10 cellular contexts compared by ENCODE assay signal in the genomic region with DNA sequence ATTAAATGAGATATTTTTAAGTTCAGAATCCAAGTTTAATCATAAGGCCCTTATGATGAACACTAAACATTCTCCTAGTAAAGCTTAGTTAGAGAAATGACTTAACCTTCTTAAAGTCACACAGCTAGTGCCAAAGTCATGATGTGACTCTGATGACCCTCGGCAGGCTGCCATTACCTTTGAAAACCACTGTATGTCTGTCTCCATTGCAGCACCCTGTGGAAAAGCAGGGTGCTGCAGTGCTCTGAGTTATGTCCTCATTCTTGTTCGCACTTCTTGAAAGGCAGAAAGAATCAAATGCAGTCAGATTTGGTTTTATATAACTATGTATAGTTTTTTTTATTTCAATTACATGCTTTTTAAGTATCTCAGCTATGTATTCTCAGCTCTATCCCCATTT.
A peak's percentile ranks its signal among the peaks of the same experiment; 100 is the strongest.
DNase-seq lines count a peak whose midpoint lies in the region; ATAC-seq and TF ChIP-seq lines count a peak whose summit lies in the region.
"Had no signal": no experiment of that assay in that cellular context is flagged by ENCODE, and none has a peak within 500 bp of the region (broad histone marks: within the 10 kb centered on the region; RNA-seq: fewer than 3 reads in every experiment).

No MANE protein-coding gene starts in this region.

- DNase-seq in AG04449 (ENCODE audit: low read depth, low spot score) (no peak), Kasumi-1 (lab: John Stamatoyannopoulos, UW) (peak; percentile 45 to 56), choroid plexus epithelial cell (ENCODE audit: low read depth) (peak; percentile 36), stomach (no peak), C1 segment of cervical spinal cord (lab: John Stamatoyannopoulos, UW) (no peak)
- DNase-seq: activated gamma-delta T cell, NCI-H2171 had no signal

- no peak overlapping the region for H3K27ac ChIP-seq in stomach

- no peak for TF ChIP-seq EP300 in stomach (IDR thresholded peaks at IDR 0.05)

- POLR2A ChIA-PET in AG04449 (lab: Yijun Ruan, JAX) = interaction anchor here (0.6 kb wide), 1 partner anchor 69 kb away, joined by 3 read pairs; no protein-coding TSS in a partner anchor

- intact Hi-C loops in stomach (cut with DNase I; ENCODE audit: low total_unique reads) = no loop called here

- no peak for TF ChIP-seq POLR2A in stomach (IDR thresholded peaks at IDR 0.05)

- peaks cover 0 to 13% (median 2%) of the 10 kb centered on the region in 4 donors for H3K36me3 ChIP-seq in stomach

- H3K27me3 ChIP-seq in stomach = no peaks in the 10 kb centered on the region

- no peak for ATAC-seq in HG03095 (IDR thresholded peaks at IDR 0.05; ENCODE audit: unreplicated experiment)
- no peak for ATAC-seq in HG02610 (IDR thresholded peaks at IDR 0.05; ENCODE audit: unreplicated experiment)

- H3K9me3 ChIP-seq in stomach = no peaks in the 10 kb centered on the region

- WGBS in stomach, 5 donors = 78 to 95% (median 90%) methylated on average over 2 of the region's 2 CpGs

- H3K4me3 ChIP-seq in AG04449 (ENCODE audit: low read depth, low read length) (no peak overlapping the region), choroid plexus epithelial cell (ENCODE audit: low read depth, low read length) (no peak overlapping the region), stomach (no peak overlapping the region)

- CTCF ChIA-PET in AG04449 (lab: Yijun Ruan, JAX) = interaction anchor here (1.2 to 1.4 kb wide), 3 partner anchors 31 to 147 kb away, joined by 3 to 4 read pairs (median 4); a partner anchor contains a TSS

- TF ChIP-seq CTCF in AG04449 (IDR thresholded peaks at IDR 0.05; ENCODE audit: insufficient read depth, low read length, missing control alignments) = peak; percentile 0
- TF ChIP-seq CTCF in GM12873 (IDR thresholded peaks at IDR 0.05; ENCODE audit: insufficient read depth, low read depth, low read length, missing control alignments) = peak; percentile 58
- peak; percentile 55 for TF ChIP-seq CTCF in choroid plexus epithelial cell (conservative IDR thresholded peaks at IDR 0.05; ENCODE audit: low read depth, low read length)
- TF ChIP-seq CTCF in stomach (IDR thresholded peaks at IDR 0.05) = no peak

- no peaks in the 10 kb centered on the region for H3K4me1 ChIP-seq in stomach

Comparison
In these comparisons a context has a peak if more than half of its experiments do, and no peak if none do; other contexts are left out.
1. DNase-seq: peak in Kasumi-1 (2 of 2) and choroid plexus epithelial cell (single experiment); none in AG04449 (single experiment), stomach (single experiment) and C1 segment of cervical spinal cord (0 of 14).
2. CTCF ChIP-seq: peak in AG04449 (single experiment), GM12873 (single experiment) and choroid plexus epithelial cell (single experiment); none in stomach (0 of 7).